12 cellular contexts compared by ENCODE assay signal in the genomic region with DNA sequence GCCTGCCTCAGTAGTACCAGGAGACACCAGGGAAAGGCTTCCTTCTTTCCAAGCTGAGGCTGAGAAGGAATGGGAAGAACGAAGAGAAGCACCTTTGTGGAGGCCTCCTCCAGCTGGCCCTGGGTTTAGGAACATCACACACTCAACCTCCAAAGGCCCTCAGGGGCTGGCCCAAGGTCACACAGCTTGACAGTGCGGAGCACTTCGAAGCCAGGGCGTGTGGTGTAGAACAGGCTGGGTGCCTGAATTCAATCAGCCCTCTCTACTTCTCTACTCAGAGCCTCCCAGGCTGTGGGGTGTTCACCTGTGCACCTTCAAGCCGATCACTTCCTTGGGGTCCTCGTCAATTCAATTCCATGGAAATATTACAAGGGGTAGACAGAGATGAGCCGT. TPM values are rescaled to one million over a fixed set of nuclear protein-coding genes. Genes with fewer than 3 reads are reported as not detected.
DNase-seq lines count a peak whose midpoint lies in the region; ATAC-seq and TF ChIP-seq lines count a peak whose summit lies in the region.
"Had no signal": no experiment of that assay in that cellular context is flagged by ENCODE, and none has a peak within 500 bp of the region (broad histone marks: within the 10 kb centered on the region; RNA-seq: fewer than 3 reads in every experiment).

No MANE protein-coding gene starts in this region.

- CTCF ChIA-PET in AG04449 (lab: Yijun Ruan, JAX), result interaction anchor here (1.0 to 2.3 kb wide), 2 partner anchors 11 to 16 kb away, joined by 5 read pairs; partner anchors contain the start of gene POLR3H

- H3K4me3 Mint-ChIP-seq in osteocyte (ENCODE audit: unreplicated experiment), result no peak overlapping the region
- no peak overlapping the region for H3K4me3 Mint-ChIP-seq in activated T-cell treated with anti-CD3 and anti-CD28 coated beads, Interleukin-2, amount 50 U/mL, for 72 hours
- H3K4me3 Mint-ChIP-seq: immature natural killer cell had no signal

- no peaks in the 10 kb centered on the region for H3K36me3 Mint-ChIP-seq in osteocyte (ENCODE audit: unreplicated experiment)
- H3K36me3 Mint-ChIP-seq in activated T-cell treated with anti-CD3 and anti-CD28 coated beads, Interleukin-2, amount 50 U/mL, for 72 hours (ENCODE audit: insufficient read depth in 2 of 2), result no peaks in the 10 kb centered on the region
- H3K36me3 Mint-ChIP-seq: immature natural killer cell had no signal

- no peak for ATAC-seq in HG03159 (IDR thresholded peaks at IDR 0.05; ENCODE audit: unreplicated experiment)
- ATAC-seq in activated T-cell treated with anti-CD3 and anti-CD28 coated beads, Interleukin-2, amount 50 U/mL, for 72 hours (replicated peaks in 1 of 2), result no peak

- POLR2A ChIA-PET in AG04449 (lab: Yijun Ruan, JAX), result interaction anchor here (0.7 to 1.4 kb wide), 3 partner anchors 8 to 108 kb away, joined by 3 to 5 read pairs (median 3); partner anchors contain the start of gene PMM1

- H3K27ac Mint-ChIP-seq in osteocyte (ENCODE audit: unreplicated experiment), result peak overlapping the region; percentile 89
- H3K27ac Mint-ChIP-seq in activated T-cell treated with anti-CD3 and anti-CD28 coated beads, Interleukin-2, amount 50 U/mL, for 72 hours, result no peak overlapping the region
- H3K27ac Mint-ChIP-seq: immature natural killer cell had no signal

- no peaks in the 10 kb centered on the region for H3K27me3 ChIP-seq in SJCRH30
- no peaks in the 10 kb centered on the region for H3K27me3 ChIP-seq in cardiac muscle cell

- no peak for TF ChIP-seq CTCF in AG04449 (IDR thresholded peaks at IDR 0.05; ENCODE audit: insufficient read depth, low read length, missing control alignments)
- no peak for TF ChIP-seq CTCF in cardiac muscle cell (IDR thresholded peaks at IDR 0.05; ENCODE audit: low read depth, low read length)
- TF ChIP-seq CTCF in osteocyte (IDR thresholded peaks at IDR 0.05), result no peak

- H3K4me1 Mint-ChIP-seq in osteocyte (ENCODE audit: unreplicated experiment), result peaks cover 79% of the 10 kb centered on the region
- peaks cover 2% of the 10 kb centered on the region for H3K4me1 Mint-ChIP-seq in activated T-cell treated with anti-CD3 and anti-CD28 coated beads, Interleukin-2, amount 50 U/mL, for 72 hours (ENCODE audit: low read depth)
- H3K4me1 Mint-ChIP-seq: immature natural killer cell had no signal

- H3K36me3 ChIP-seq in SJCRH30 (peaks cover 2% of the 10 kb centered on the region; the same call in 1 of the 2 replicates), cardiac muscle cell (no peaks in the 10 kb centered on the region)
- H3K36me3 ChIP-seq: spleen had no signal

- H3K27ac ChIP-seq in SJCRH30 (peak overlapping the region; percentile 64), cardiac muscle cell (peak overlapping the region; percentile 59)
- H3K27ac ChIP-seq: spleen had no signal

- DNase-seq in AG04449 (ENCODE audit: low read depth, low spot score) (no peak), SJCRH30 (peak; percentile 41 to 59), cardiac muscle cell (ENCODE audit: low read depth in 1 of 2, low spot score in 1 of 2) (peak in 1 of 2 donors; percentile 31), osteocyte (ENCODE audit: extremely low spot score, unreplicated experiment) (no peak), cerebellar cortex (ENCODE audit: low spot score) (no peak), SHP77 (lab: John Stamatoyannopoulos, UW) (no peak)
- DNase-seq in activated T-cell treated with anti-CD3 and anti-CD28 coated beads, Interleukin-2, amount 50 U/mL, for 72 hours, result no peak
- DNase-seq: immature natural killer cell, OCI-M1, spleen, T-helper 1 cell had no signal

- no peaks in the 10 kb centered on the region for H3K27me3 Mint-ChIP-seq in osteocyte (ENCODE audit: unreplicated experiment)
- H3K27me3 Mint-ChIP-seq in activated T-cell treated with anti-CD3 and anti-CD28 coated beads, Interleukin-2, amount 50 U/mL, for 72 hours (ENCODE audit: low read depth), result peaks cover 43% of the 10 kb centered on the region

- no peaks in the 10 kb centered on the region for H3K9me3 Mint-ChIP-seq in osteocyte (ENCODE audit: unreplicated experiment)
- H3K9me3 Mint-ChIP-seq in activated T-cell treated with anti-CD3 and anti-CD28 coated beads, Interleukin-2, amount 50 U/mL, for 72 hours, result no peaks in the 10 kb centered on the region
- H3K9me3 Mint-ChIP-seq: immature natural killer cell had no signal

- H3K9me3 ChIP-seq in SJCRH30 (replicated peaks) (no peaks in the 10 kb centered on the region), cardiac muscle cell (ENCODE audit: low read depth) (no peaks in the 10 kb centered on the region)
- H3K9me3 ChIP-seq: spleen had no signal

- peak overlapping the region; percentile 61 for H3K4me3 ChIP-seq in AG04449 (ENCODE audit: low read depth, low read length)
- peak overlapping the region; percentile 60 for H3K4me3 ChIP-seq in SJCRH30
- H3K4me3 ChIP-seq in cardiac muscle cell, result no peak overlapping the region
- H3K4me3 ChIP-seq: spleen had no signal

- H3K4me1 ChIP-seq in SJCRH30 (peaks cover 49% of the 10 kb centered on the region), cardiac muscle cell (ENCODE audit: low read depth) (peaks cover 41% of the 10 kb centered on the region)

RNA-seq across cellular contexts. Expression of gene CSDC2, which starts 0.7 kb away (rescaled TPM):
- total RNA-seq in SJCRH30 (2014; rRNA removed; shearing (Covaris generic)), result 3.1 and 3.7 TPM in 2 replicates
- total RNA-seq in cardiac muscle cell (4.2 and 4.3 TPM in 2 replicates), osteocyte (5.2 and 5.3 TPM in 2 replicates)
- polyA plus RNA-seq in cardiac muscle cell, result 5.0 and 5.1 TPM in 2 replicates
- not detected for total RNA-seq in activated T-cell treated with anti-CD3 and anti-CD28 coated beads, Interleukin-2, amount 50 U/mL, for 72 hours
- polyA plus RNA-seq: immature natural killer cell had no signal

RNA-seq across cellular contexts. Expression of gene POLR3H, which starts 15.8 kb away (rescaled TPM):
- total RNA-seq in SJCRH30 (2014; rRNA removed; shearing (Covaris generic)), result 12.9 and 14.7 TPM in 2 replicates
- total RNA-seq in cardiac muscle cell, result 11.4 and 12.5 TPM in 2 replicates
- polyA plus RNA-seq in cardiac muscle cell, result 24.7 and 30.9 TPM in 2 replicates
- 38.2 and 39.7 TPM in 2 replicates for total RNA-seq in osteocyte
- 10 to 100 TPM; 11.6 to 15.6 TPM for total RNA-seq in activated T-cell treated with anti-CD3 and anti-CD28 coated beads, Interleukin-2, amount 50 U/mL, for 72 hours

RNA-seq across cellular contexts. Expression of gene PMM1, which starts 29.5 kb away (rescaled TPM):
- total RNA-seq in SJCRH30 (2014; rRNA removed; shearing (Covaris generic)), result 9.9 and 10.3 TPM in 2 replicates
- total RNA-seq in cardiac muscle cell (22.5 and 34.0 TPM in 2 replicates), osteocyte (49.7 and 49.8 TPM in 2 replicates)
- polyA plus RNA-seq in cardiac muscle cell, result 53.7 and 63.6 TPM in 2 replicates
- total RNA-seq in activated T-cell treated with anti-CD3 and anti-CD28 coated beads, Interleukin-2, amount 50 U/mL, for 72 hours, result 10 to 100 TPM; 84.3 to 86.2 TPM

Comparison
In these comparisons a context has a peak if more than half of its experiments do, and no peak if none do; other contexts are left out.
1. DNase-seq: peak in SJCRH30 (2 of 2); none in AG04449 (single experiment), osteocyte (single experiment), cerebellar cortex (single experiment), SHP77 (0 of 2) and activated T-cell treated with anti-CD3 and anti-CD28 coated beads, Interleukin-2, amount 50 U/mL, for 72 hours (0 of 2).